8 cellular contexts compared by ENCODE assay signal in the genomic region with DNA sequence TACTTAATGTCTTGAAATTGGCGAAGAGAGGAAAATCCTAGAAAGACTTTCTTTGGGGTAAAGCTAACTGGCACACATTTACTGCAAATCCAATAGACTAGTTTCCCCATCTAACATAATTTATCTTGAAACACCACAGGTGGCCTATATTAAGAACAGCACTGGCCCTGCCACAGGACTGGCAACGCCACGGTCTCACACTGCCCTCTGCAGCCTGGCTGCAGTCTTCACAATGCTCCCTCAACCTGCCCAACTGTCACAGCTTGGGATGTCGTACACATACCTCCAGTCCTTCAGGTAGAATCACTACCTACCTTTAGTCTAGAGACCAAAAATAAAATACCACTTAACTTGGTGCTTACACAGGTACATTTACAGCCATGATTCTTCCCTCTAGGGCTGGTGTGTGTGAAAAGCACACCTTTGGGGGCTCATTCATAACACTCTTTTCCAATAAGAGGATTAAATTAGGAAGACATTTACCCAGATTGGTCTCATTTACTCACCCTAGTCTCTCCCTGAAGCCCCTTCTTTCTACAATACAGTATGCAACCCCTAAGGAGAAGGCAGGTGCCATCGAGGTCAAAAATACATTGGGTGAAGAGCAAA.
DNase-seq lines count a peak whose midpoint lies in the region; ATAC-seq and TF ChIP-seq lines count a peak whose summit lies in the region.

No MANE protein-coding gene starts in this region.

- 37 to 46% (median 39%) methylated on average over 5 of the region's 5 CpGs for WGBS in spleen, 5 donors

- H3K4me1 ChIP-seq in spleen, result no peaks in the 10 kb centered on the region

- no peak for TF ChIP-seq POLR2A in spleen (IDR thresholded peaks at IDR 0.05)

- H3K9me3 Mint-ChIP-seq in brain, result peaks cover 0 to 3% (median 0%) of the 10 kb centered on the region in 5 experiments

- H3K27ac ChIP-seq in spleen, result no peak overlapping the region

- H3K4me3 Mint-ChIP-seq in brain, result no peak overlapping the region

- H3K36me3 ChIP-seq in spleen, result no peaks in the 10 kb centered on the region

- H3K36me3 Mint-ChIP-seq in brain, result no peaks in the 10 kb centered on the region

- peaks cover 0 to 14% (median 0%) of the 10 kb centered on the region in 7 donors for H3K27me3 ChIP-seq in spleen (replicated peaks in 1 of 7)

- H3K27me3 Mint-ChIP-seq in brain, result peaks cover 10% of the 10 kb centered on the region

- ATAC-seq in GM19023 (IDR thresholded peaks at IDR 0.05; ENCODE audit: unreplicated experiment), result peak; percentile 71
- peak; percentile 76 for ATAC-seq in HG03520 (IDR thresholded peaks at IDR 0.05; ENCODE audit: unreplicated experiment)
- ATAC-seq in HG03196 (IDR thresholded peaks at IDR 0.05; ENCODE audit: unreplicated experiment), result no peak

- peak; percentile 87 to 93 for TF ChIP-seq CTCF in brain (conservative IDR thresholded peaks at IDR 0.05)
- peak in 10 of 11 experiments; percentile 21 to 68 (median 60) for TF ChIP-seq CTCF in spleen (IDR thresholded peaks at IDR 0.05 in 8 of 11, conservative IDR thresholded peaks at IDR 0.05 in 3 of 11)

- H3K4me1 Mint-ChIP-seq in brain, result peaks cover 16% of the 10 kb centered on the region

- no peak overlapping the region for H3K4me3 ChIP-seq in spleen

- H3K27ac Mint-ChIP-seq in brain, result peak overlapping the region in 2 of 5 experiments; percentile 62 to 90

- DNase-seq in COR-L47 (lab: John Stamatoyannopoulos, UW), result peak; percentile 76
- DNase-seq in NCI-H82 treated with DMSO at 0.1 percent for 48 hours (lab: John Stamatoyannopoulos, UW; ENCODE audit: unreplicated experiment), result peak; percentile 41
- peak; percentile 73 for DNase-seq in iPS-NIHi11 (ENCODE audit: low spot score)
- DNase-seq in spleen, result peak; percentile 82

- intact Hi-C loops in spleen (cut with DNase I; ENCODE audit: low total_unique reads), result loop anchor here (10.0 kb wide), 1 partner anchor 1416 kb away; no protein-coding TSS in a partner anchor

- no peaks in the 10 kb centered on the region for H3K9me3 ChIP-seq in spleen
